Comparison of ENCODE assay signal across 12 cellular contexts in the genomic region with DNA sequence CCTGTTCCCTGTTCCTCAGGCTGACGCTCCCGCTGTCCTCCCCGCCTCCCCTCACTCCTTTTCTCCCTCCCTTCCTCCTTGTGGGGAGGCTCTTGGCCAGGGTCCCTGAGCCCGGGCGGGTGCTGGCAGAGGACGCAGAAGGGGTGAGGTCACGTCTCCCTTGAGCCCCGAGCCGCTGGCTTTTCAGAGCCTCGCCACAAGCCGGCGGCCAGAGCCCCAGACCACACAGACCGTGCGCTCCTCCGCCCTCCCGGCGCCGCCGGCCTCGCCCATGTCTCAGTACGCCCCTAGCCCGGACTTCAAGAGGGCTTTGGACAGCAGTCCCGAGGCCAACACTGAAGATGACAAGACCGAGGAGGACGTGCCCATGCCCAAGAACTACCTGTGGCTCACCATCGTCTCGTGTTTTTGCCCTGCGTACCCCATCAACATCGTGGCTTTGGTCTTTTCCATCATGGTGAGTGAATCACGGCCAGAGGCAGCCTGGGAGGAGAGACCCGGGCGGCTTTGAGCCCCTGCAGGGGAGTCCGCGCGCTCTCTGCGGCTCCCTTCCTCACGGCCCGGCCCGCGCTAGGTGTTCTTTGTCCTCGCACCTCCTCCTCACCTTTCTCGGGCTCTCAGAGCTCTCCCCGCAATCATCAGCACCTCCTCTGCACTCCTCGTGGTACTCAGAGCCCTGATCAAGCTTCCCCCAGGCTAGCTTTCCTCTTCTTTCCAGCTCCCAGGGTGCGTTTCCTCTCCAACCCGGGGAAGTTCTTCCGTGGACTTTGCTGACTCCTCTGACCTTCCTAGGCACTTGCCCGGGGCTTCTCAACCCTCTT. TPM values are rescaled to one million over a fixed set of nuclear protein-coding genes. Genes with fewer than 3 reads are reported as not detected.
A peak's percentile ranks its signal among the peaks of the same experiment; 100 is the strongest.
DNase-seq lines count a peak whose midpoint lies in the region; ATAC-seq and TF ChIP-seq lines count a peak whose summit lies in the region.
"Had no signal": no experiment of that assay in that cellular context is flagged by ENCODE, and none has a peak within 500 bp of the region (broad histone marks: within the 10 kb centered on the region; RNA-seq: fewer than 3 reads in every experiment).

A gene (plus strand): TSS at position 197 of the 821 bp plus-strand sequence. CDS start 75 bp downstream, at position 272.

- no peaks in the 10 kb centered on the region for H3K36me3 Mint-ChIP-seq in activated naive CD8-positive, alpha-beta T cell treated with anti-CD3 and anti-CD28 coated beads, Interleukin-2, amount 10 ng/mL, durations not matched to agents 7 days and 5 days
- peaks cover 2% of the 10 kb centered on the region for H3K36me3 Mint-ChIP-seq in activated naive CD8-positive, alpha-beta T cell treated with anti-CD3 and anti-CD28 coated beads, Interleukin-2, amount 50 U/mL, for 24 hours (ENCODE audit: low read depth)
- no peaks in the 10 kb centered on the region for H3K36me3 Mint-ChIP-seq in natural killer cell
- no peaks in the 10 kb centered on the region for H3K36me3 Mint-ChIP-seq in osteocyte (ENCODE audit: unreplicated experiment)

- DNase-seq in activated naive CD8-positive, alpha-beta T cell treated with anti-CD3 and anti-CD28 coated beads, Interleukin-2, amount 10 ng/mL, durations not matched to agents 7 days and 5 days: no peak
- no peak for DNase-seq in activated naive CD8-positive, alpha-beta T cell treated with anti-CD3 and anti-CD28 coated beads, Interleukin-2, amount 50 U/mL, for 24 hours
- DNase-seq in fibroblast of the aortic adventitia (ENCODE audit: low read depth): peak; percentile 36
- peak; percentile 81 for DNase-seq in myocyte (ENCODE audit: low read depth)
- DNase-seq in vagina (ENCODE audit: extremely low spot score in 2 of 2): no peak
- DNase-seq in natural killer cell: no peak
- DNase-seq in osteocyte (ENCODE audit: extremely low spot score, unreplicated experiment): no peak
- no peak for DNase-seq in activated naive CD4-positive, alpha-beta T cell (lab: John Stamatoyannopoulos, UW)
- DNase-seq: activated CD4-positive, CD25-positive, alpha-beta regulatory T cell; hippocampal formation; stimulated activated CD4-positive, alpha-beta T cell treated with anti-CD3 and anti-CD28 coated beads, Interleukin-4, amount 100 ng/mL, for 1 hour had no signal

- no peaks in the 10 kb centered on the region for H3K9me3 ChIP-seq in vagina

- peak within 1 kb of the TSS; percentile 13 for H3K4me3 Mint-ChIP-seq in activated naive CD8-positive, alpha-beta T cell treated with anti-CD3 and anti-CD28 coated beads, Interleukin-2, amount 10 ng/mL, durations not matched to agents 7 days and 5 days
- H3K4me3 Mint-ChIP-seq in activated naive CD8-positive, alpha-beta T cell treated with anti-CD3 and anti-CD28 coated beads, Interleukin-2, amount 50 U/mL, for 24 hours: no peak within 1 kb of the TSS
- H3K4me3 Mint-ChIP-seq in natural killer cell (no peak within 1 kb of the TSS), osteocyte (ENCODE audit: unreplicated experiment) (no peak within 1 kb of the TSS)

- no peak for ATAC-seq in activated naive CD8-positive, alpha-beta T cell treated with anti-CD3 and anti-CD28 coated beads, Interleukin-2, amount 10 ng/mL, durations not matched to agents 7 days and 5 days (ENCODE audit: low read depth)
- no peak for ATAC-seq in activated naive CD8-positive, alpha-beta T cell treated with anti-CD3 and anti-CD28 coated beads, Interleukin-2, amount 50 U/mL, for 24 hours
- no peak for ATAC-seq in natural killer cell

- no peak within 1 kb of the TSS for H3K27ac Mint-ChIP-seq in activated naive CD8-positive, alpha-beta T cell treated with anti-CD3 and anti-CD28 coated beads, Interleukin-2, amount 10 ng/mL, durations not matched to agents 7 days and 5 days
- H3K27ac Mint-ChIP-seq in activated naive CD8-positive, alpha-beta T cell treated with anti-CD3 and anti-CD28 coated beads, Interleukin-2, amount 50 U/mL, for 24 hours: no peak within 1 kb of the TSS
- H3K27ac Mint-ChIP-seq in natural killer cell (no peak within 1 kb of the TSS), osteocyte (ENCODE audit: unreplicated experiment) (no peak within 1 kb of the TSS)

- no peak for TF ChIP-seq POLR2A in vagina (IDR thresholded peaks at IDR 0.05)

- POLR2A ChIA-PET in activated naive CD8-positive, alpha-beta T cell treated with anti-CD3 and anti-CD28 coated beads, Interleukin-2, amount 10 ng/mL, durations not matched to agents 7 days and 5 days (lab: Charles Lee): no interaction called here

- no peaks in the 10 kb centered on the region for H3K9me3 Mint-ChIP-seq in activated naive CD8-positive, alpha-beta T cell treated with anti-CD3 and anti-CD28 coated beads, Interleukin-2, amount 10 ng/mL, durations not matched to agents 7 days and 5 days
- no peaks in the 10 kb centered on the region for H3K9me3 Mint-ChIP-seq in activated naive CD8-positive, alpha-beta T cell treated with anti-CD3 and anti-CD28 coated beads, Interleukin-2, amount 50 U/mL, for 24 hours
- H3K9me3 Mint-ChIP-seq in natural killer cell: no peaks in the 10 kb centered on the region
- H3K9me3 Mint-ChIP-seq in osteocyte (ENCODE audit: unreplicated experiment): no peaks in the 10 kb centered on the region

- H3K27ac ChIP-seq in vagina: no peak within 1 kb of the TSS
- H3K27ac ChIP-seq: KMS-11 had no signal

- H3K4me3 ChIP-seq in fibroblast of the aortic adventitia (ENCODE audit: low read depth, low read length) (peak within 1 kb of the TSS; percentile 70), vagina (peak within 1 kb of the TSS; percentile 28 to 30)

- peaks cover 59% of the 10 kb centered on the region for H3K27me3 Mint-ChIP-seq in activated naive CD8-positive, alpha-beta T cell treated with anti-CD3 and anti-CD28 coated beads, Interleukin-2, amount 10 ng/mL, durations not matched to agents 7 days and 5 days
- peaks cover 76% of the 10 kb centered on the region for H3K27me3 Mint-ChIP-seq in activated naive CD8-positive, alpha-beta T cell treated with anti-CD3 and anti-CD28 coated beads, Interleukin-2, amount 50 U/mL, for 24 hours
- H3K27me3 Mint-ChIP-seq in natural killer cell (ENCODE audit: low read depth in 2 of 2) (peaks cover 60 to 81% of the 10 kb centered on the region in 2 donors), osteocyte (ENCODE audit: unreplicated experiment) (peaks cover 48% of the 10 kb centered on the region)

- intact Hi-C loops in vagina (cut with DNase I): no loop called here
- intact Hi-C loops in natural killer cell (cut with micrococcal nuclease): no loop called here

- no peaks in the 10 kb centered on the region for H3K36me3 ChIP-seq in vagina

- H3K4me1 Mint-ChIP-seq in activated naive CD8-positive, alpha-beta T cell treated with anti-CD3 and anti-CD28 coated beads, Interleukin-2, amount 10 ng/mL, durations not matched to agents 7 days and 5 days: peaks cover 12% of the 10 kb centered on the region
- peaks cover 17% of the 10 kb centered on the region for H3K4me1 Mint-ChIP-seq in activated naive CD8-positive, alpha-beta T cell treated with anti-CD3 and anti-CD28 coated beads, Interleukin-2, amount 50 U/mL, for 24 hours
- H3K4me1 Mint-ChIP-seq in natural killer cell (peaks cover 0 to 23% of the 10 kb centered on the region in 2 donors), osteocyte (ENCODE audit: unreplicated experiment) (peaks cover 4% of the 10 kb centered on the region)

- no peaks in the 10 kb centered on the region for H3K4me1 ChIP-seq in vagina

- H3K27me3 ChIP-seq in vagina: no peaks in the 10 kb centered on the region

- TF ChIP-seq CTCF in fibroblast of the aortic adventitia (IDR thresholded peaks at IDR 0.05; ENCODE audit: insufficient read depth, low read length) (no peak), vagina (IDR thresholded peaks at IDR 0.05) (no peak), natural killer cell (IDR thresholded peaks at IDR 0.05) (no peak), osteocyte (IDR thresholded peaks at IDR 0.05) (no peak)

RNA-seq across cellular contexts. Expression of the gene that starts here (rescaled TPM):
- not detected for total RNA-seq in activated naive CD8-positive, alpha-beta T cell treated with anti-CD3 and anti-CD28 coated beads, Interleukin-2, amount 10 ng/mL, durations not matched to agents 7 days and 5 days
- total RNA-seq in fibroblast of the aortic adventitia (ENCODE audit: low replicate concordance) (1.1 TPM in 1 of 2 replicates, not detected in the other), myocyte (5.4 and 7.2 TPM in 2 replicates), vagina (0.49 TPM), natural killer cell (not detected), osteocyte (not detected in 2 replicates)
- polyA plus RNA-seq in myocyte (2012): 5.9 TPM

Comparison
In these comparisons a context has a peak if more than half of its experiments do, and no peak if none do; other contexts are left out.
1. DNase-seq: peak in fibroblast of the aortic adventitia (single experiment) and myocyte (single experiment); none in activated naive CD8-positive, alpha-beta T cell treated with anti-CD3 and anti-CD28 coated beads, Interleukin-2, amount 10 ng/mL, durations not matched to agents 7 days and 5 days (single experiment), activated naive CD8-positive, alpha-beta T cell treated with anti-CD3 and anti-CD28 coated beads, Interleukin-2, amount 50 U/mL, for 24 hours (single experiment), vagina (0 of 2), natural killer cell (single experiment), osteocyte (single experiment) and activated naive CD4-positive, alpha-beta T cell (0 of 4).